In the genomic region with DNA sequence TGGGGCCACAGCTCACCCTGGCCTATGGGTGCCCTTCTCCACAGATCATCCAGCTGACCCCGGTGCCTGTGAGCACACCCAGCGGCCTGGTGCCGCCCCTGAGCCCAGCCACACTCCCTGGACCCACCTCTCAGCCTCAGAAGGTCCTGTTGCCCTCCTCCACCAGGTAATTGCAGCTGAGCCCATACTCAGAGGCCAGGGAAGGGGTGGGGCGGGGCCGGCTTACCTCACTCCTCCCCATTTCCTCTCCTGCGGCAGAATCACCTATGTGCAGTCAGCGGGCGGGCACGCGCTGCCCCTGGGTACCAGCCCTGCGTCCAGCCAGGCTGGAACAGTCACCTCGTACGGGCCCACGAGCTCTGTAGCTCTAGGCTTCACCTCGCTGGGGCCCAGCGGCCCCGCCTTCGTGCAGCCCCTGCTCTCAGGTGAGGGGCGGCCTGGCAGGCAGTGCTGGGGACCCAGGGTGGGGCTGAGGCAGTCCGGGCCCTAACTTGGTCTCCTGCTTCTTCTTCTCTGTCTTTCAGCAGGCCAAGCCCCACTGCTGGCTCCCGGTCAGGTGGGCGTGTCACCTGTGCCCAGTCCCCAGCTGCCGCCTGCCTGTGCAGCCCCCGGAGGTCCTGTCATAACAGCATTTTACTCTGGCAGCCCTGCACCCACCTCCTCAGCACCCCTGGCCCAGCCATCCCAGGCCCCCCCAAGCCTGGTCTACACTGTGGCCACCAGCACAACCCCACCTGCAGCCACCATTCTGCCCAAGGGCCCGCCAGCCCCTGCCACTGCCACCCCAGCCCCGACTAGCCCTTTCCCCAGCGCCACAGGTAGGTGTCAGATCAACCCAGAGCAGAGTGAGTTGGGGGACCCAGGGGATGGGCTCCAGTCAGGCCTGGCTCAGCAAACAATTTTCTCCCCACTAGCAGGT, we compare ENCODE assay signal across 1 cellular context.
TF ChIP-seq lines count a peak whose summit lies in the region.

No MANE protein-coding gene starts in this region.

TF ChIP-seq in HCT116, 20 proteins besides CTCF, POLR2A, EP300 and RAD21:
- TF ChIP-seq CBX3 (IDR thresholded peaks at IDR 0.05; ENCODE audit: low read depth) (no peak), SIN3A (IDR thresholded peaks at IDR 0.05; ENCODE audit: low read depth) (no peak), TCF7L2 (IDR thresholded peaks at IDR 0.05; ENCODE audit: borderline replicate concordance, extremely low read depth, insufficient read depth, insufficient read length) (no peak), SP1 (IDR thresholded peaks at IDR 0.05; ENCODE audit: low read depth) (no peak)
